Comparison of ENCODE assay signal across 15 cellular contexts in the genomic region with DNA sequence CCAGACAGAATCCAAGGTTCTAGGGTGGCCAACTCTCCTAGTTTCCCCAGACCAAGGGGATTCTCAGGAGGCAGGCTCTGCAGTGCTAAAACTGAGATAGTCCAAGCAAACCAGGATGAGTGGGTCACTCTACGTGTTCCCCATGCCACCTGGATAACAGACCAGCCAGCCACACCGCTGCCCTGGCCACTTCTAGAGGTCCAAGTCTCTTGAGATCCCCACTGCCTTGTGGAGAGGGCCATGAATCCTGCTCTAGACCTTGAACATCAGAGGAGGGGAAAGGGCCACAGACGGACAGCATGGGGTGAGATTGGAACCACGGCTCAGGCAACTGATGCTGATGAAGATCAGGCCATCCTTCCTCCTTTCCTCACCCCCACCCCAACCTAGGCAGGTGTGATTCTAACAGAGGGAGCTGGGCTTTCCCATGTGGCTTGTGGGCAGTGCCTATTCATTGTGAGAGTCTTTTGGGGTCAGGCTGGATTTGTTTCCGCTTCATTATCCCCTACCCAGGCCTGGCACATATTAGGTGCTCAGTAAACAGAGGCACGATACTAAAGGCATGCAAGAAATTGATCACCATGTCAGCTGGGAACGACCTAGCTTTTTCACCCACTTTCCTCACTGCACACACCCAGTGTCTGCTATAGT. TPM values are rescaled to one million over a fixed set of nuclear protein-coding genes. Genes with fewer than 3 reads are reported as not detected.
DNase-seq lines count a peak whose midpoint lies in the region; ATAC-seq, FAIRE-seq and TF ChIP-seq lines count a peak whose summit lies in the region.
"Had no signal": no experiment of that assay in that cellular context is flagged by ENCODE, and none has a peak within 500 bp of the region (broad histone marks: within the 10 kb centered on the region; RNA-seq: fewer than 3 reads in every experiment).

No MANE protein-coding gene starts in this region.

- no peak overlapping the region for H3K9ac ChIP-seq in GM12878 (ENCODE audit: control insufficient read depth, insufficient read depth, low read length)

- H3K4me1 ChIP-seq in GM12878 (ENCODE audit: control insufficient read depth, insufficient read depth, low read length) (peaks cover 49% of the 10 kb centered on the region), HAP-1 (no peaks in the 10 kb centered on the region; the same call in 1 of the 2 replicates)
- H3K4me1 ChIP-seq: adrenal gland had no signal

- no peak; the same call in 1 of the 2 replicates for TF ChIP-seq RAD21 in GM12878 (IDR thresholded peaks at IDR 0.05; ENCODE audit: insufficient read depth, low read depth, low read length)

- intact Hi-C loops in GM12878 (cut with micrococcal nuclease; ENCODE audit: unreplicated experiment) = loop anchor here (1.0 to 10.0 kb wide), 3 partner anchors 14 to 79 kb away; no protein-coding TSS in a partner anchor
- intact Hi-C loops in CD4-positive, alpha-beta T cell (cut with DNase I, micrococcal nuclease) = no loop called here

- no peak overlapping the region for H2AFZ ChIP-seq in GM12878 (ENCODE audit: control insufficient read depth, low read depth, low read length)

- no peaks in the 10 kb centered on the region for H3K36me3 Mint-ChIP-seq in chondrocyte (ENCODE audit: low read depth)
- H3K36me3 Mint-ChIP-seq in CD4-positive, alpha-beta T cell (ENCODE audit: low read depth) = no peaks in the 10 kb centered on the region
- H3K36me3 Mint-ChIP-seq: CD14-positive monocyte had no signal

- ATAC-seq in GM19023 (IDR thresholded peaks at IDR 0.05; ENCODE audit: unreplicated experiment) (peak; percentile 49), HG02981 (IDR thresholded peaks at IDR 0.05; ENCODE audit: unreplicated experiment) (peak; percentile 57), GM12878 (peak; percentile 76), GM18505 (IDR thresholded peaks at IDR 0.05; ENCODE audit: unreplicated experiment) (no peak)
- ATAC-seq in CD4-positive, alpha-beta T cell (ENCODE audit: poor library complexity) = no peak

- CTCF ChIA-PET in GM12878 (lab: Yijun Ruan, JAX) = interaction anchor here (0.5 to 1.4 kb wide), 5 partner anchors 16 to 95 kb away, joined by 3 to 4 read pairs (median 3); no protein-coding TSS in a partner anchor
- CTCF ChIA-PET in CD4-positive, alpha-beta T cell (lab: Charles Lee) = no interaction called here

- peak overlapping the region; percentile 77 for H3K4me2 ChIP-seq in GM12878 (ENCODE audit: control insufficient read depth, insufficient read depth)

- H3K27me3 Mint-ChIP-seq in chondrocyte (ENCODE audit: low read depth) = peaks cover 40% of the 10 kb centered on the region
- H3K27me3 Mint-ChIP-seq in CD4-positive, alpha-beta T cell = peaks cover 9% of the 10 kb centered on the region

- peak overlapping the region; percentile 33 for H3K27ac ChIP-seq in GM12878 (ENCODE audit: control insufficient read depth, insufficient read depth)
- H3K27ac ChIP-seq in CD4-positive, alpha-beta T cell (ENCODE audit: low read depth, low read length) = no peak overlapping the region
- H3K27ac ChIP-seq: adrenal gland had no signal

- in situ Hi-C loops in GM13976 (cut with MboI; ENCODE audit: low sequenced_read_pairs, unreplicated experiment) = no loop called here
- in situ Hi-C loops in GM12878 (cut with MboI) = no loop called here
- in situ Hi-C loops in HAP-1 (cut with MboI; ENCODE audit: low sequenced_read_pairs) = no loop called here

- DNase-seq in GM13976 (ENCODE audit: low spot score) (peak; percentile 58), GM12878 (ENCODE audit: low read depth, low spot score) (peak; percentile 84), chondrocyte (ENCODE audit: low spot score) (no peak), HAP-1 (ENCODE audit: low spot score in 2 of 2) (no peak)
- no peak for DNase-seq in CD4-positive, alpha-beta T cell
- DNase-seq: adrenal gland, dermis blood vessel endothelial cell, IMR-90, mesendoderm, NCI-H774 had no signal

- H3K4me3 ChIP-seq in GM12878 (no peak overlapping the region), HAP-1 (no peak overlapping the region)
- H3K4me3 ChIP-seq: adrenal gland had no signal

- TF ChIP-seq CTCF in GM13976 (IDR thresholded peaks at IDR 0.05; ENCODE audit: borderline replicate concordance, control extremely low read depth, extremely low read depth, insufficient read depth, missing control alignments) = no peak
- no peak for TF ChIP-seq CTCF in GM12878 (IDR thresholded peaks at IDR 0.05 in 2 of 3, conservative IDR thresholded peaks at IDR 0.05 in 1 of 3; ENCODE audit: control insufficient read depth in 2 of 3, extremely low read depth in 1 of 3, insufficient read depth in 1 of 3, low read depth in 3 of 3, low read length in 3 of 3)
- no peak for TF ChIP-seq CTCF in chondrocyte (IDR thresholded peaks at IDR 0.05)
- TF ChIP-seq CTCF in CD4-positive, alpha-beta T cell (IDR thresholded peaks at IDR 0.05) = no peak

- no TSS peak for BruUV-seq in GM12878 (replicated peaks; lab: Mats Ljungman, UMichigan)

- no peaks in the 10 kb centered on the region for H3K79me2 ChIP-seq in GM12878 (ENCODE audit: control insufficient read depth, insufficient read depth, low read length)

- H3K27ac Mint-ChIP-seq in chondrocyte (ENCODE audit: unreplicated experiment) = no peak overlapping the region
- no peak overlapping the region for H3K27ac Mint-ChIP-seq in CD4-positive, alpha-beta T cell

- H3K9me3 ChIP-seq in GM12878 (replicated peaks; ENCODE audit: control insufficient read depth, insufficient read depth, low read length) (peaks cover 5% of the 10 kb centered on the region), HAP-1 (no peaks in the 10 kb centered on the region)
- H3K9me3 ChIP-seq in CD4-positive, alpha-beta T cell (ENCODE audit: control insufficient read depth, low read length) = no peaks in the 10 kb centered on the region
- H3K9me3 ChIP-seq: adrenal gland had no signal

- no peak overlapping the region for H3K4me3 Mint-ChIP-seq in chondrocyte (ENCODE audit: unreplicated experiment)
- no peak overlapping the region for H3K4me3 Mint-ChIP-seq in CD4-positive, alpha-beta T cell
- H3K4me3 Mint-ChIP-seq: CD14-positive monocyte had no signal

- H3K27me3 ChIP-seq in GM12878 (replicated peaks in 1 of 2; ENCODE audit: control insufficient read depth in 2 of 2, insufficient read depth in 2 of 2, low read length in 1 of 2) (no peaks in the 10 kb centered on the region), HAP-1 (ENCODE audit: low read depth) (no peaks in the 10 kb centered on the region)
- H3K27me3 ChIP-seq in CD4-positive, alpha-beta T cell (ENCODE audit: control insufficient read depth, insufficient read depth, low read length) = no peaks in the 10 kb centered on the region
- H3K27me3 ChIP-seq: adrenal gland had no signal

- TF ChIP-seq EP300 in GM12878 (IDR thresholded peaks at IDR 0.05; ENCODE audit: borderline replicate concordance in 1 of 2, control insufficient read depth in 1 of 2, low read depth in 2 of 2, low read length in 2 of 2) = peak; percentile 86 to 89

- WGBS in GM12878 (ENCODE audit: insufficient coverage, insufficient replicate concordance, low lambda C conversion rate, missing lambda C conversion rate) = 34% methylated on average over 7 of the region's 7 CpGs

- SMC1A ChIA-PET in GM12878 (lab: Charles Lee; ENCODE audit: uncharacterized antibody, unreplicated experiment) = interaction anchor here (0.8 to 8.3 kb wide), 20 partner anchors 11 to 314 kb away, joined by 3 to 75 read pairs (median 4); a partner anchor contains a TSS

- H3K4me1 Mint-ChIP-seq in chondrocyte (ENCODE audit: low read depth) = no peaks in the 10 kb centered on the region
- no peaks in the 10 kb centered on the region for H3K4me1 Mint-ChIP-seq in CD4-positive, alpha-beta T cell (ENCODE audit: low read depth)

- H3K36me3 ChIP-seq in GM12878 (ENCODE audit: control insufficient read depth in 2 of 2, insufficient read depth in 2 of 2, low read length in 1 of 2) (no peaks in the 10 kb centered on the region), HAP-1 (replicated peaks) (no peaks in the 10 kb centered on the region)
- H3K36me3 ChIP-seq: adrenal gland had no signal

- TF ChIP-seq POLR2A in GM12878 (IDR thresholded peaks at IDR 0.05; ENCODE audit: low read depth, low read length) = no peak
- TF ChIP-seq POLR2A in GM18505 (IDR thresholded peaks at IDR 0.05; ENCODE audit: borderline replicate concordance, extremely low read depth, insufficient read depth, insufficient read length) = no peak

- peak; percentile 85 for FAIRE-seq in GM12878 (lab: Jason Lieb, UNC)
- FAIRE-seq: G401.6 had no signal

- POLR2A ChIA-PET in GM12878 (lab: Charles Lee) = interaction anchor here (0.6 to 3.6 kb wide), 7 partner anchors 9 to 48 kb away, joined by 3 to 25 read pairs (median 3); a partner anchor contains a TSS
- POLR2A ChIA-PET in CD4-positive, alpha-beta T cell (lab: Charles Lee) = no interaction called here

- H4K20me1 ChIP-seq in GM12878 (ENCODE audit: control insufficient read depth, insufficient read depth) = no peaks in the 10 kb centered on the region

- no peaks in the 10 kb centered on the region for H3K9me3 Mint-ChIP-seq in chondrocyte (ENCODE audit: low read depth)
- H3K9me3 Mint-ChIP-seq in CD4-positive, alpha-beta T cell = peaks cover 6% of the 10 kb centered on the region

- RAD21 ChIA-PET in GM12878 (lab: Charles Lee; ENCODE audit: unreplicated experiment) = interaction anchor here (1.0 to 5.3 kb wide), 8 partner anchors 15 to 91 kb away, joined by 3 to 39 read pairs (median 5); a partner anchor contains a TSS

RNA-seq across cellular contexts. Expression of a gene that starts 16.8 kb away (rescaled TPM):
- total RNA-seq in GM12878 (2013; cell fraction: nucleolus; rRNA removed) = 10.6 and 11.7 TPM in 2 replicates
- 1.1 and 1.9 TPM in 2 replicates for total RNA-seq in GM12878 (2014; rRNA removed)
- 1.5 and 1.7 TPM in 2 replicates for total RNA-seq in GM12878 (2014; rRNA removed; fragmentation: Illumina TruSeq; extraction: Trizol)
- total RNA-seq in GM12878 (2021) = 1.6 and 1.7 TPM in 2 replicates
- polyA plus RNA-seq in GM12878 (2011; ENCODE audit: low read depth) = 3.2 TPM
- 2.6 and 2.8 TPM in 2 replicates for polyA plus RNA-seq in GM12878 (2011; rRNA removed)
- polyA plus RNA-seq in GM12878 (2011; cell fraction: cytosol; rRNA removed) = 1.2 and 1.6 TPM in 2 replicates
- polyA plus RNA-seq in GM12878 (2011; cell fraction: nucleus; rRNA removed) = 1.2 and 1.8 TPM in 2 replicates
- 6.8 and 7.4 TPM in 2 replicates for polyA plus RNA-seq in GM12878 (2012)
- 1.9 and 2.8 TPM in 2 replicates for polyA plus RNA-seq in GM12878 (2014; fragmentation: Illumina TruSeq; extraction: Trizol)
- polyA plus RNA-seq in GM12878 (2014; fragmentation: Nextera tagmentation; extraction: Ambion mirVana) = 1 to 10 TPM; 4.6 to 6.4 TPM
- 1.4 and 1.8 TPM in 2 replicates for polyA plus RNA-seq in GM12878 (2014; rRNA removed)
- polyA plus RNA-seq in GM12878 (2016; fragmentation: Nextera tagmentation; extraction: Ambion mirVana) = 1 to 10 TPM; 3.4 to 3.6 TPM
- 0.88 and 1.5 TPM in 2 replicates for polyA minus RNA-seq in GM12878 (2011; rRNA and poly(A)+ RNA removed)
- polyA minus RNA-seq in GM12878 (2011; cell fraction: cytosol; rRNA and poly(A)+ RNA removed) = 0.94 TPM in 1 of 2 replicates, not detected in the other
- polyA minus RNA-seq in GM12878 (2011; cell fraction: nucleus; rRNA and poly(A)+ RNA removed) = 0.57 and 0.60 TPM in 2 replicates
- total RNA-seq in chondrocyte = 0.07 TPM in 1 of 3 replicates, not detected in the others
- not detected for total RNA-seq in CD4-positive, alpha-beta T cell
- total RNA-seq: dermis blood vessel endothelial cell, IMR-90 had no signal
- polyA plus RNA-seq: IMR-90 had no signal

RNA-seq across cellular contexts. Expression of a gene that starts 41.6 kb away (rescaled TPM):
- total RNA-seq in GM12878 (2013; cell fraction: nucleolus; rRNA removed) = 733 and 778 TPM in 2 replicates
- 49.6 and 51.4 TPM in 2 replicates for total RNA-seq in GM12878 (2014; rRNA removed)
- total RNA-seq in GM12878 (2014; rRNA removed; fragmentation: Illumina TruSeq; extraction: Trizol) = 31.0 and 37.4 TPM in 2 replicates
- 84.6 and 95.8 TPM in 2 replicates for total RNA-seq in GM12878 (2021)
- polyA plus RNA-seq in GM12878 (2011; ENCODE audit: low read depth) = 32.4 TPM
- polyA plus RNA-seq in GM12878 (2011; rRNA removed) = 139 and 145 TPM in 2 replicates
- 85.3 and 89.0 TPM in 2 replicates for polyA plus RNA-seq in GM12878 (2011; cell fraction: cytosol; rRNA removed)
- polyA plus RNA-seq in GM12878 (2011; cell fraction: nucleus; rRNA removed) = 371 and 391 TPM in 2 replicates
- 50.3 and 56.0 TPM in 2 replicates for polyA plus RNA-seq in GM12878 (2012)
- 35.7 and 51.1 TPM in 2 replicates for polyA plus RNA-seq in GM12878 (2014; fragmentation: Illumina TruSeq; extraction: Trizol)
- 10 to 100 TPM; 11.5 to 12.5 TPM for polyA plus RNA-seq in GM12878 (2014; fragmentation: Nextera tagmentation; extraction: Ambion mirVana)
- 74.5 and 82.5 TPM in 2 replicates for polyA plus RNA-seq in GM12878 (2014; rRNA removed)
- 10 to 100 TPM; 45.3 to 48.2 TPM for polyA plus RNA-seq in GM12878 (2016; fragmentation: Nextera tagmentation; extraction: Ambion mirVana)
- polyA minus RNA-seq in GM12878 (2011; rRNA and poly(A)+ RNA removed) = 158 and 163 TPM in 2 replicates
- polyA minus RNA-seq in GM12878 (2011; cell fraction: cytosol; rRNA and poly(A)+ RNA removed) = 30.1 and 45.4 TPM in 2 replicates
- polyA minus RNA-seq in GM12878 (2011; cell fraction: nucleus; rRNA and poly(A)+ RNA removed) = 156 and 242 TPM in 2 replicates
- not detected in 3 replicates for total RNA-seq in chondrocyte
- total RNA-seq in CD4-positive, alpha-beta T cell = 1 to 10 TPM; 2.4 to 3.0 TPM
- total RNA-seq: IMR-90 had no signal

Comparison
In these comparisons a context has a peak if more than half of its experiments do, and no peak if none do; other contexts are left out.
1. DNase-seq: peak in GM13976 (single experiment) and GM12878 (single experiment); none in chondrocyte (single experiment), HAP-1 (0 of 2) and CD4-positive, alpha-beta T cell (0 of 10).
2. ATAC-seq: peak in GM19023 (single experiment), HG02981 (single experiment) and GM12878 (single experiment); none in CD4-positive, alpha-beta T cell (single experiment) and GM18505 (single experiment).
3. RNA of a gene that starts 41.6 kb away (total RNA-seq): 31.0 to 778 TPM in GM12878; 2.4 to 3.0 TPM in CD4-positive, alpha-beta T cell and not detected in chondrocyte; every median in the first group is over 4 times any median in the second.